ENCODE assay signal across 8 cellular contexts in genomic region chr2:216498418-216499413, GRCh38. TPM values are rescaled to one million over a fixed set of nuclear protein-coding genes. Genes with fewer than 3 reads are reported as not detected.
DNase-seq lines count a peak whose midpoint lies in the region; ATAC-seq, FAIRE-seq and TF ChIP-seq lines count a peak whose summit lies in the region.

RPL37A (plus strand) TSS chr2:216498844; CDS start chr2:216498875, 31 bp downstream.

- FAIRE-seq in D721Med (lab: Jason Lieb, UNC) = no peak

- H3K9me2 ChIP-seq in OCI-LY7 (ENCODE audit: insufficient read depth, low read length) = no peaks in the 10 kb centered on the region

- DNase-seq in D721Med (ENCODE audit: insufficient read length, low spot score) = peak; percentile 85
- DNase-seq in HuH-7.5 (ENCODE audit: low spot score) = peak; percentile 75
- DNase-seq in OCI-LY7 (ENCODE audit: low spot score) = peak; percentile 95
- DNase-seq in activated T-cell treated with anti-CD3 and anti-CD28 coated beads for 1 hour (ENCODE audit: low read depth) = peak; percentile 83
- peak; percentile 88 for DNase-seq in epidermal melanocyte (ENCODE audit: insufficient read length, low spot score)
- DNase-seq in middle frontal gyrus (ENCODE audit: extremely low spot score, low spot score) = peak; percentile 88
- peak; percentile 83 to 84 for DNase-seq in stimulated activated CD8-positive, alpha-beta memory T cell treated with anti-CD3 and anti-CD28 coated beads, Interleukin-2, amount 100 ng/mL, for 48 hours (ENCODE audit: low read depth in 2 of 2)

- TF ChIP-seq CTCF in D721Med (IDR thresholded peaks at IDR 0.05; ENCODE audit: insufficient read depth, missing control alignments) (no peak), OCI-LY7 (conservative IDR thresholded peaks at IDR 0.05; ENCODE audit: low read length) (no peak; the same call in 1 of the 2 replicates)

- peaks cover 56% of the 10 kb centered on the region for H3K36me3 ChIP-seq in OCI-LY7 (ENCODE audit: insufficient read depth, low read length)

- no peaks in the 10 kb centered on the region for H3K9me3 ChIP-seq in OCI-LY7 (ENCODE audit: low read length)

- POLR2A ChIA-PET in OCI-LY7 (lab: Charles Lee) = interaction anchor here (0.6 to 2.4 kb wide), 12 partner anchors 9 to 108 kb away, joined by 3 to 16 read pairs (median 4); partner anchors contain the start of gene SMARCAL1

- CTCF ChIA-PET in OCI-LY7 (lab: Charles Lee; ENCODE audit: unreplicated experiment) = interaction anchor here (0.6 kb wide), 1 partner anchor 8 kb away, joined by 3 read pairs; no protein-coding TSS in a partner anchor

- peak; percentile 84 for ATAC-seq in GM21526 (IDR thresholded peaks at IDR 0.05; ENCODE audit: low FRiP score, unreplicated experiment)

- peak within 1 kb of the TSS; percentile 88 for H3K4me2 ChIP-seq in OCI-LY7 (ENCODE audit: low read length)

- peak within 1 kb of the TSS; percentile 88 for H2AFZ ChIP-seq in OCI-LY7 (ENCODE audit: low read length)

- peak within 1 kb of the TSS; percentile 67 for H3K27ac ChIP-seq in OCI-LY7 (ENCODE audit: low read depth, low read length, poor library complexity, severe bottlenecking)

- H3K79me2 ChIP-seq in OCI-LY7 (ENCODE audit: insufficient read depth, low read depth, low read length) = peaks cover 60% of the 10 kb centered on the region

- H3K4me3 ChIP-seq in OCI-LY7 (ENCODE audit: low read depth, low read length, poor library complexity, severe bottlenecking) = peak within 1 kb of the TSS; percentile 94

- intact Hi-C loops in OCI-LY7 (cut with micrococcal nuclease; ENCODE audit: unreplicated experiment) = loop anchor here (2.0 to 10.0 kb wide), 3 partner anchors 86 to 1684 kb away; partner anchors contain the start of genes SMARCAL1 and XRCC5

- H3K4me1 ChIP-seq in OCI-LY7 (ENCODE audit: insufficient read depth, low read length, poor library complexity, severe bottlenecking) = peaks cover 47% of the 10 kb centered on the region

- peaks cover 28% of the 10 kb centered on the region for H4K20me1 ChIP-seq in OCI-LY7 (ENCODE audit: insufficient read depth, low read length)

- BruUV-seq in OCI-LY7 (replicated peaks; lab: Mats Ljungman, UMichigan) = TSS peak; percentile 69

RNA-seq across cellular contexts. Expression of gene RPL37A, which starts in this region (rescaled TPM):
- total RNA-seq in OCI-LY7 (2014; rRNA removed; shearing (Covaris generic)) = 4,020 and 4,194 TPM in 2 replicates
- 3,282 and 3,500 TPM in 2 replicates for total RNA-seq in OCI-LY7 (2022)

Comparison
In these comparisons a context has a peak if more than half of its experiments do, and no peak if none do; other contexts are left out.
1. Peak in every context shown above with its lines: DNase-seq, ATAC-seq, H3K4me3 ChIP-seq and H3K27ac ChIP-seq.